In the genomic region with DNA sequence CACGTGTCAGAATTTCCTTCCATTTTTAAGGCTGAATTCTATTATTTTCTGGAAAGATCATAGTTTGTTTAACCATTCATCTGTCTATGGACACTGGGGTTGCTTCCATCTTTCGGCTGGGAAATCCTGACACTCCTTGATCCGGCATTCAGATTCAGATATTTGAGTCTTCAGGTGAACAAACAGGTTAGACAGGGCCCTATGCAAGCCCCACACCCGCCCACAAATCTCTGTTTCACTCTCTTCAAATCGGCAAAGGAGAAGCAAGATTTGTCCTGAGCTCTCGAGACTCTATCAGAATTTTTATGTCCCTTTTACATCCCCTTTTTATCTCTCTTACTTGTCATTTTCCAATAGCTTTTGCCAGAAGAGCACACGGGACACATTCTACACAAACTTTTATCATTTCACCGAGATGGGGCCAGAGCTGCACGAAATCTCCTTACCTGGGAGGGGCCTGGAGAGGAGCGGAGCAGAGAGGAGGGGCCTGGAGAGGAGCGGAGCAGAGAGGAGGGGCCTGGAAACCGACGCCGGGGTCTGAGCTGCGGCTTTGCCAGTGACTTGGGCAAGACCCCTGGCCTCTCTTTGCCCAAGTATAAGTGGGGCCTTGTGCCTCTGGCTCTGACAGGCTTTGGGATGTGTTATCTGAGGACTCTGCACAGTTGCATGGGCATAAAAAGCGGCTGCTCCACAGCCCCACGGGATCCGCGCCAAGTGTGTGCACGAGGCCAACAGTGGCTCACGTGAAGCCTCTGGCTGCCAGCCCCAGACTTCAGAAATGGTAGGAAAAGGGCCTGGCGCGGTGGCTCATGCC, we compare ENCODE assay signal across 9 cellular contexts. TPM values are rescaled to one million over a fixed set of nuclear protein-coding genes. Genes with fewer than 3 reads are reported as not detected.
A peak's percentile ranks its signal among the peaks of the same experiment; 100 is the strongest.
DNase-seq lines count a peak whose midpoint lies in the region; ATAC-seq and TF ChIP-seq lines count a peak whose summit lies in the region.
"Had no signal": no experiment of that assay in that cellular context is flagged by ENCODE, and none has a peak within 500 bp of the region (broad histone marks: within the 10 kb centered on the region; RNA-seq: fewer than 3 reads in every experiment).

No MANE protein-coding gene starts in this region.

- no peak overlapping the region for H2AK5ac ChIP-seq in IMR-90 (ENCODE audit: low read depth, low read length)

- in situ Hi-C loops in IMR-90 (cut with MboI; ENCODE audit: low sequenced_read_pairs): no loop called here

- no peak overlapping the region for H3K4me3 ChIP-seq in IMR-90 (ENCODE audit: insufficient read depth, low read depth, low read length)
- H3K4me3 ChIP-seq in smooth muscle cell: peak overlapping the region; percentile 36

- no peaks in the 10 kb centered on the region for H3F3A ChIP-seq in smooth muscle cell (ENCODE audit: low read depth)

- H3K23ac ChIP-seq in IMR-90 (ENCODE audit: low read depth, low read length): no peak overlapping the region

- intact Hi-C loops in IMR-90 (cut with micrococcal nuclease): no loop called here
- intact Hi-C loops in left ventricle myocardium superior (cut with micrococcal nuclease): no loop called here

- H3K9me3 Mint-ChIP-seq in activated CD8-positive, alpha-beta memory T cell treated with anti-CD3 and anti-CD28 coated beads, Interleukin-2, amount 10 ng/mL, durations not matched to agents 7 days and 5 days (ENCODE audit: low read depth): no peaks in the 10 kb centered on the region

- no peak overlapping the region for H2BK20ac ChIP-seq in IMR-90 (ENCODE audit: low read depth, low read length)

- no peak overlapping the region for H2BK120ac ChIP-seq in IMR-90 (ENCODE audit: low read depth, low read length)

- peaks cover 35% of the 10 kb centered on the region for H3K27me3 Mint-ChIP-seq in activated CD8-positive, alpha-beta memory T cell treated with anti-CD3 and anti-CD28 coated beads, Interleukin-2, amount 10 ng/mL, durations not matched to agents 7 days and 5 days

- H4K91ac ChIP-seq in IMR-90 (ENCODE audit: insufficient read depth, low read depth, low read length): no peak overlapping the region

- 4% methylated on average over 10 of the region's 23 CpGs; no CpG with 5 or more reads in 1 of the 2 experiments for WGBS in IMR-90 (ENCODE audit: extremely low coverage in 2 of 2, insufficient read length in 1 of 2), 2 experiments
- WGBS in smooth muscle cell (ENCODE audit: low lambda C conversion rate): 36% methylated on average over 23 of the region's 23 CpGs

- H3K79me2 ChIP-seq in smooth muscle cell (ENCODE audit: low read depth): no peaks in the 10 kb centered on the region

- no peaks in the 10 kb centered on the region for H3K79me1 ChIP-seq in IMR-90 (ENCODE audit: low read depth in 1 of 2, low read length in 2 of 2)

- H3K4ac ChIP-seq in IMR-90 (ENCODE audit: low read depth, low read length): no peak overlapping the region

- no peaks in the 10 kb centered on the region for H3K4me1 ChIP-seq in IMR-90 (ENCODE audit: control insufficient read depth, insufficient read depth, low read length)
- no peaks in the 10 kb centered on the region for H3K4me1 ChIP-seq in smooth muscle cell (ENCODE audit: low read depth)

- no peak overlapping the region for H2BK15ac ChIP-seq in IMR-90 (ENCODE audit: low read depth, low read length)

- no peak overlapping the region for H3K56ac ChIP-seq in IMR-90 (ENCODE audit: extremely low read depth, insufficient read depth, low read length)

- BruUV-seq in IMR-90 (replicated peaks; lab: Mats Ljungman, UMichigan): no TSS peak

- H3K27ac Mint-ChIP-seq in activated CD8-positive, alpha-beta memory T cell treated with anti-CD3 and anti-CD28 coated beads, Interleukin-2, amount 10 ng/mL, durations not matched to agents 7 days and 5 days: no peak overlapping the region
- H3K27ac Mint-ChIP-seq: IgD-negative memory B cell had no signal

- H3K9me3 ChIP-seq in IMR-90 (ENCODE audit: control insufficient read depth, insufficient read depth, low read length) (no peaks in the 10 kb centered on the region), smooth muscle cell (replicated peaks; ENCODE audit: low read depth) (no peaks in the 10 kb centered on the region)

- no peak overlapping the region; the same call in 1 of the 2 replicates for H3K4me2 ChIP-seq in IMR-90 (ENCODE audit: low read depth, low read length)
- H3K4me2 ChIP-seq in smooth muscle cell: peak overlapping the region; percentile 72

- H3K27ac ChIP-seq in IMR-90 (ENCODE audit: insufficient read depth, low read length): no peak overlapping the region
- H3K27ac ChIP-seq in smooth muscle cell (ENCODE audit: low read depth): no peak overlapping the region

- no peaks in the 10 kb centered on the region for H3K9me1 ChIP-seq in IMR-90 (ENCODE audit: insufficient read depth, low read length)

- POLR2A ChIA-PET in IMR-90 (lab: Charles Lee; ENCODE audit: unreplicated experiment): no interaction called here

- H3K36me3 ChIP-seq in IMR-90 (ENCODE audit: control insufficient read depth, insufficient read depth, low read length) (no peaks in the 10 kb centered on the region), smooth muscle cell (ENCODE audit: low read depth) (no peaks in the 10 kb centered on the region)

- H3K27me3 ChIP-seq in IMR-90 (ENCODE audit: control insufficient read depth, insufficient read depth, low read length): peaks cover 11% of the 10 kb centered on the region; the same call in 1 of the 2 replicates
- H3K27me3 ChIP-seq in smooth muscle cell (ENCODE audit: low read depth): peaks cover 2% of the 10 kb centered on the region

- no peak overlapping the region for H4K5ac ChIP-seq in IMR-90 (ENCODE audit: low read depth, low read length)

- H2AFZ ChIP-seq in IMR-90 (replicated peaks; ENCODE audit: low read length, poor library complexity): no peak overlapping the region
- H2AFZ ChIP-seq in smooth muscle cell (ENCODE audit: low read depth): peak overlapping the region; percentile 72

- no peaks in the 10 kb centered on the region for H3K4me1 Mint-ChIP-seq in activated CD8-positive, alpha-beta memory T cell treated with anti-CD3 and anti-CD28 coated beads, Interleukin-2, amount 10 ng/mL, durations not matched to agents 7 days and 5 days

- no peak for DNase-seq in IMR-90
- DNase-seq in anterior cingulate cortex (lab: John Stamatoyannopoulos, UW): peak in 42 of 58 donors; percentile 8 to 69 (median 26)
- DNase-seq in left ventricle myocardium superior: peak; percentile 90
- DNase-seq in smooth muscle cell (lab: John Stamatoyannopoulos, UW; ENCODE audit: unreplicated experiment): no peak
- DNase-seq in activated CD8-positive, alpha-beta memory T cell treated with anti-CD3 and anti-CD28 coated beads, Interleukin-2, amount 10 ng/mL, durations not matched to agents 7 days and 5 days: no peak

- no peaks in the 10 kb centered on the region for H4K20me1 ChIP-seq in IMR-90 (ENCODE audit: insufficient read depth, low read length)
- no peaks in the 10 kb centered on the region for H4K20me1 ChIP-seq in smooth muscle cell (ENCODE audit: low read depth)

- no peak for TF ChIP-seq RAD21 in IMR-90 (IDR thresholded peaks at IDR 0.05; ENCODE audit: low read length)

- no peak for TF ChIP-seq POLR2A in IMR-90 (IDR thresholded peaks at IDR 0.05; ENCODE audit: low read depth, low read length)

- H3K18ac ChIP-seq in IMR-90 (ENCODE audit: low read depth, low read length): no peak overlapping the region

- no peaks in the 10 kb centered on the region for H3K36me3 Mint-ChIP-seq in activated CD8-positive, alpha-beta memory T cell treated with anti-CD3 and anti-CD28 coated beads, Interleukin-2, amount 10 ng/mL, durations not matched to agents 7 days and 5 days

- H4K8ac ChIP-seq in IMR-90 (ENCODE audit: low read depth in 2 of 2, low read length in 2 of 2): no peak overlapping the region

- H3K14ac ChIP-seq in IMR-90 (replicated peaks; ENCODE audit: low read depth, low read length): no peak overlapping the region

- CTCF ChIA-PET in IMR-90 (lab: Yijun Ruan, JAX): no interaction called here
- CTCF ChIA-PET in activated CD8-positive, alpha-beta memory T cell treated with anti-CD3 and anti-CD28 coated beads, Interleukin-2, amount 10 ng/mL, durations not matched to agents 7 days and 5 days (lab: Charles Lee): no interaction called here

- TF ChIP-seq CTCF in IMR-90 (conservative IDR thresholded peaks at IDR 0.05; ENCODE audit: low read depth, low read length) (no peak), smooth muscle cell (IDR thresholded peaks at IDR 0.05; ENCODE audit: borderline replicate concordance, insufficient read depth, poor library complexity, severe bottlenecking) (no peak)

- no peak overlapping the region for H2BK5ac ChIP-seq in IMR-90 (ENCODE audit: low read depth, low read length, poor library complexity, severe bottlenecking)

- H2AK9ac ChIP-seq in IMR-90 (replicated peaks; ENCODE audit: low read depth, low read length, poor library complexity): no peak overlapping the region

- dilution Hi-C loops in IMR-90 (cut with HindIII; ENCODE audit: low sequenced_read_pairs, unreplicated experiment): no loop called here

- ATAC-seq in IMR-90 (ENCODE audit: low read depth) (peak; percentile 24; the same call in 1 of the 2 replicates), left ventricle myocardium superior (peak; percentile 96), GM21786 (IDR thresholded peaks at IDR 0.05; ENCODE audit: unreplicated experiment) (no peak), HG02981 (IDR thresholded peaks at IDR 0.05; ENCODE audit: unreplicated experiment) (no peak), GM21723 (IDR thresholded peaks at IDR 0.05; ENCODE audit: unreplicated experiment) (no peak)
- ATAC-seq in activated CD8-positive, alpha-beta memory T cell treated with anti-CD3 and anti-CD28 coated beads, Interleukin-2, amount 10 ng/mL, durations not matched to agents 7 days and 5 days: no peak

- no peak overlapping the region for H3K4me3 Mint-ChIP-seq in activated CD8-positive, alpha-beta memory T cell treated with anti-CD3 and anti-CD28 coated beads, Interleukin-2, amount 10 ng/mL, durations not matched to agents 7 days and 5 days
- H3K4me3 Mint-ChIP-seq: IgD-negative memory B cell had no signal

- H3K9ac ChIP-seq in IMR-90 (ENCODE audit: low read depth, low read length) (no peak overlapping the region), smooth muscle cell (ENCODE audit: low read depth) (no peak overlapping the region)

TF ChIP-seq in IMR-90, 13 proteins besides CTCF, POLR2A, EP300 and RAD21 (continues in another document):
- TF ChIP-seq RFX5 (IDR thresholded peaks at IDR 0.05; ENCODE audit: low read depth, low read length): no peak
- TF ChIP-seq BHLHE40 (IDR thresholded peaks at IDR 0.05; ENCODE audit: low read depth, low read length): peak; percentile 63; the same call in 1 of the 2 replicates

RNA-seq across cellular contexts. Expression of a gene that starts 54.3 kb away (rescaled TPM):
- total RNA-seq in IMR-90 (2012; rRNA removed): not detected in 2 replicates
- polyA plus RNA-seq in IMR-90 (2012; rRNA removed): 0.09 TPM in 1 of 2 replicates, not detected in the other
- polyA plus RNA-seq in IMR-90 (2012; cell fraction: cytosol; rRNA removed): not detected in 2 replicates
- 0.08 TPM in 1 of 2 replicates, not detected in the other for polyA plus RNA-seq in IMR-90 (2012; cell fraction: nucleus; rRNA removed; ENCODE audit: low replicate concordance)
- total RNA-seq in left ventricle myocardium superior: not detected
- not detected in 2 replicates for total RNA-seq in smooth muscle cell
- polyA plus RNA-seq in smooth muscle cell: 0.16 and 0.39 TPM in 2 replicates
- total RNA-seq in activated CD8-positive, alpha-beta memory T cell treated with anti-CD3 and anti-CD28 coated beads, Interleukin-2, amount 10 ng/mL, durations not matched to agents 7 days and 5 days: not detected
- polyA plus RNA-seq: IgD-negative memory B cell had no signal

Comparison
In these comparisons a context has a peak if more than half of its experiments do, and no peak if none do; other contexts are left out.
1. ATAC-seq: peak in IMR-90 (single experiment) and left ventricle myocardium superior (single experiment); none in GM21786 (single experiment), HG02981 (single experiment), GM21723 (single experiment) and activated CD8-positive, alpha-beta memory T cell treated with anti-CD3 and anti-CD28 coated beads, Interleukin-2, amount 10 ng/mL, durations not matched to agents 7 days and 5 days (single experiment).
2. DNase-seq: peak in anterior cingulate cortex (42 of 58) and left ventricle myocardium superior (single experiment); none in IMR-90 (single experiment), smooth muscle cell (single experiment) and activated CD8-positive, alpha-beta memory T cell treated with anti-CD3 and anti-CD28 coated beads, Interleukin-2, amount 10 ng/mL, durations not matched to agents 7 days and 5 days (single experiment).